ENCODE assay signal across 19 cellular contexts in genomic region chr14:62206456-62206855, GRCh38.
"Had no signal": no experiment of that assay in that cellular context is flagged by ENCODE, and none has a peak within 500 bp of the region (broad histone marks: within the 10 kb centered on the region; RNA-seq: fewer than 3 reads in every experiment).

No MANE protein-coding gene starts in this region.

- H3K4me3 Mint-ChIP-seq: activated B cell treated with CpG ODN at 0.5 μM for 24 hours; activated CD4-positive, alpha-beta T cell treated with anti-CD3 and anti-CD28 coated beads, Interleukin-2, amount 10 ng/mL, durations not matched to agents 24 days and 14 days; activated naive CD8-positive, alpha-beta T cell treated with anti-CD3 and anti-CD28 coated beads, Interleukin-2, amount 10 ng/mL, durations not matched to agents 7 days and 5 days; activated T-cell treated with anti-CD3 and anti-CD28 coated beads, Interleukin-2, amount 50 U/mL, for 72 hours; neural crest cell had no signal

- H3K4me1 Mint-ChIP-seq: activated B cell treated with CpG ODN at 0.5 μM for 24 hours; activated CD4-positive, alpha-beta T cell treated with anti-CD3 and anti-CD28 coated beads, Interleukin-2, amount 10 ng/mL, durations not matched to agents 24 days and 14 days; activated naive CD8-positive, alpha-beta T cell treated with anti-CD3 and anti-CD28 coated beads, Interleukin-2, amount 10 ng/mL, durations not matched to agents 7 days and 5 days; neural crest cell had no signal

- H3K4me1 ChIP-seq: ascending aorta, esophagus muscularis mucosa, psoas muscle, right lobe of liver, suprapubic skin had no signal

- H3K27me3 Mint-ChIP-seq: activated CD4-positive, alpha-beta T cell treated with anti-CD3 and anti-CD28 coated beads, Interleukin-2, amount 10 ng/mL, durations not matched to agents 24 days and 14 days had no signal

- ATAC-seq: activated T-cell treated with anti-CD3 and anti-CD28 coated beads, Interleukin-2, amount 50 U/mL, for 72 hours; psoas muscle; right lobe of liver; stimulated activated naive CD8-positive, alpha-beta T cell treated with anti-CD3 and anti-CD28 coated beads, Interleukin-15, Interleukin-2, amounts not matched to agents 100 U/mL and 50 U/mL, for 24 hours had no signal

- H3K9me3 ChIP-seq: ascending aorta, psoas muscle, right lobe of liver had no signal

- H3K36me3 ChIP-seq: ascending aorta, esophagus muscularis mucosa, right lobe of liver, suprapubic skin had no signal

- DNase-seq: activated B cell treated with CpG ODN at 0.5 μM for 24 hours; activated CD4-positive, alpha-beta T cell treated with anti-CD3 and anti-CD28 coated beads, Interleukin-2, amount 10 ng/mL, durations not matched to agents 24 days and 14 days; activated CD8-positive, alpha-beta memory T cell treated with anti-CD3 and anti-CD28 coated beads, Interleukin-2, amount 50 U/mL, for 48 hours; activated gamma-delta T cell; activated naive CD8-positive, alpha-beta T cell treated with anti-CD3 and anti-CD28 coated beads, Interleukin-2, amount 10 ng/mL, durations not matched to agents 7 days and 5 days; activated T-cell treated with anti-CD3 and anti-CD28 coated beads, Interleukin-2, amount 50 U/mL, for 72 hours; islet precursor cell; psoas muscle; right lobe of liver; stimulated activated CD4-positive, alpha-beta T cell treated with anti-CD3 and anti-CD28 coated beads, Interleukin-4, amount 100 ng/mL, for 4 hours; stimulated activated CD8-positive, alpha-beta memory T cell treated with anti-CD3 and anti-CD28 coated beads, Interleukin-4, amount 100 ng/mL, for 48 hours; stimulated activated naive CD8-positive, alpha-beta T cell treated with anti-CD3 and anti-CD28 coated beads, Interleukin-15, Interleukin-2, amounts not matched to agents 100 U/mL and 50 U/mL, for 24 hours; SW 1271 had no signal

- H3K36me3 Mint-ChIP-seq: activated naive CD8-positive, alpha-beta T cell treated with anti-CD3 and anti-CD28 coated beads, Interleukin-2, amount 10 ng/mL, durations not matched to agents 7 days and 5 days had no signal

- H3K27ac ChIP-seq: ascending aorta, esophagus muscularis mucosa, psoas muscle, right lobe of liver, suprapubic skin had no signal

- H3K27ac Mint-ChIP-seq: activated B cell treated with CpG ODN at 0.5 μM for 24 hours; activated CD4-positive, alpha-beta T cell treated with anti-CD3 and anti-CD28 coated beads, Interleukin-2, amount 10 ng/mL, durations not matched to agents 24 days and 14 days; activated naive CD8-positive, alpha-beta T cell treated with anti-CD3 and anti-CD28 coated beads, Interleukin-2, amount 10 ng/mL, durations not matched to agents 7 days and 5 days; activated T-cell treated with anti-CD3 and anti-CD28 coated beads, Interleukin-2, amount 50 U/mL, for 72 hours had no signal

- H3K4me3 ChIP-seq: ascending aorta, esophagus muscularis mucosa, lung, psoas muscle, right lobe of liver, smooth muscle cell, suprapubic skin had no signal

- H3K9me3 Mint-ChIP-seq: activated naive CD8-positive, alpha-beta T cell treated with anti-CD3 and anti-CD28 coated beads, Interleukin-2, amount 10 ng/mL, durations not matched to agents 7 days and 5 days had no signal

- H3K27me3 ChIP-seq: ascending aorta, esophagus muscularis mucosa, right lobe of liver, suprapubic skin had no signal
